13 cellular contexts compared by ENCODE assay signal in genomic region chr1:11919621-11920020, GRCh38.
"Had no signal": no experiment of that assay in that cellular context is flagged by ENCODE, and none has a peak within 500 bp of the region (broad histone marks: within the 10 kb centered on the region; RNA-seq: fewer than 3 reads in every experiment).

No MANE protein-coding gene starts in this region.

- H3K9me3 ChIP-seq: body of pancreas, esophagus squamous epithelium, upper lobe of left lung had no signal

- ATAC-seq: activated CD8-positive, alpha-beta T cell treated with anti-CD3 and anti-CD28 coated beads, Interleukin-2, amount 10 ng/mL, durations not matched to agents 7 days and 5 days had no signal

- H3K4me3 ChIP-seq: body of pancreas, esophagus squamous epithelium, SK-N-MC, upper lobe of left lung had no signal

- H3K27me3 ChIP-seq: body of pancreas, esophagus squamous epithelium, upper lobe of left lung had no signal

- DNase-seq: activated CD4-positive, alpha-beta T cell treated with anti-CD3 and anti-CD28 coated beads for 48 hours; activated CD8-positive, alpha-beta memory T cell treated with anti-CD3 and anti-CD28 coated beads, Interleukin-2, amount 50 U/mL, for 48 hours; activated CD8-positive, alpha-beta T cell treated with anti-CD3 and anti-CD28 coated beads, Interleukin-2, amount 10 ng/mL, durations not matched to agents 7 days and 5 days; activated naive CD4-positive, alpha-beta T cell treated with anti-CD3 and anti-CD28 coated beads, Interleukin-2, amount 10 ng/mL, durations not matched to agents 7 days and 5 days; body of pancreas; esophagus squamous epithelium; foreskin fibroblast; kidney; left ventricle myocardium superior; mesenchymal stem cell; stimulated activated CD4-positive, alpha-beta T cell treated with anti-CD3 and anti-CD28 coated beads, Interleukin-4, amount 100 ng/mL, for 4 hours had no signal

- H3K27ac ChIP-seq: body of pancreas, SK-N-MC, upper lobe of left lung had no signal
